Comparison of ENCODE assay signal across 24 cellular contexts in the genomic region with DNA sequence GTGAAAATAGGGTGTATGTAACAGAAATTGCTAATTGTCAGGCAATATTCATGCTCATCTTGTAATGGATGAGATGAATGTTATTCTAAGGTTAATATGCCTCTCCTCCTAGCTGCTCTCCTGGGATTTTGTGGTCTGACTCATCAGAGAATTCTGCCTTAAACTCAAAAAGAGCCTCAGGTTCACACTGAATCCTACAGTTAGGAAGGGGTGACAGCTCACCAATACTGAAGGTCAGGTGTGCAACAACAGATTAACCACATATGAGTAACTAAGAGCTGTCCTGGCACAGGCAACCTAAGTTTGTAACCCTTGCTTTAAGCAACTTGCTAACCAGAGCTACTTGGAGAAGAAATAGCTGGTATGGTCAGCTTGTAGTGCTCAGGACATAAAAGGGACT.
DNase-seq lines count a peak whose midpoint lies in the region; ATAC-seq and TF ChIP-seq lines count a peak whose summit lies in the region.
"Had no signal": no experiment of that assay in that cellular context is flagged by ENCODE, and none has a peak within 500 bp of the region (broad histone marks: within the 10 kb centered on the region; RNA-seq: fewer than 3 reads in every experiment).

No MANE protein-coding gene starts in this region.

- H3K9me3 ChIP-seq in left ventricle myocardium inferior (replicated peaks) = peaks cover 7% of the 10 kb centered on the region
- no peaks in the 10 kb centered on the region for H3K9me3 ChIP-seq in effector memory CD4-positive, alpha-beta T cell (ENCODE audit: control insufficient read depth, low read length)
- H3K9me3 ChIP-seq: A549 had no signal

- peak overlapping the region; percentile 47 for H3K27ac ChIP-seq in left ventricle myocardium inferior (replicated peaks)
- H3K27ac ChIP-seq in foreskin keratinocyte = no peak overlapping the region
- no peak overlapping the region for H3K27ac ChIP-seq in effector memory CD4-positive, alpha-beta T cell (ENCODE audit: insufficient read depth, low read length, poor library complexity, severe bottlenecking)
- H3K27ac ChIP-seq: A549, esophagus muscularis mucosa, PC-9 had no signal

- no peak for ATAC-seq in left ventricle myocardium superior
- ATAC-seq in foreskin keratinocyte = peak; percentile 87
- ATAC-seq in GM18909 (IDR thresholded peaks at IDR 0.05; ENCODE audit: poor library complexity, unreplicated experiment) = no peak
- ATAC-seq: A549; activated CD4-positive, CD25-positive, alpha-beta regulatory T cell treated with anti-CD3 and anti-CD28 coated beads, Interleukin-2, amount 50 U/mL, for 24 hours; activated CD8-positive, alpha-beta T cell treated with anti-CD3 and anti-CD28 coated beads for 36 hours; GM12878 had no signal

- peaks cover 58% of the 10 kb centered on the region for H3K4me1 ChIP-seq in left ventricle myocardium inferior
- no peaks in the 10 kb centered on the region for H3K4me1 ChIP-seq in foreskin keratinocyte
- H3K4me1 ChIP-seq in effector memory CD4-positive, alpha-beta T cell (ENCODE audit: control insufficient read depth, insufficient read depth, low read length, poor library complexity, severe bottlenecking) = no peaks in the 10 kb centered on the region
- H3K4me1 ChIP-seq: A549 had no signal

- DNase-seq in left ventricle myocardium inferior (no peak), left ventricle myocardium superior (no peak), SW480 (ENCODE audit: low spot score) (peak; percentile 1), foreskin keratinocyte (peak; percentile 63 to 87), NOMO-1 (lab: John Stamatoyannopoulos, UW; ENCODE audit: unreplicated experiment in 2 of 2) (no peak), DMS53 treated with DMSO at 0.1 percent for 48 hours (lab: John Stamatoyannopoulos, UW; ENCODE audit: unreplicated experiment) (no peak)
- DNase-seq in effector memory CD4-positive, alpha-beta T cell = no peak
- DNase-seq: activated CD8-positive, alpha-beta T cell treated with anti-CD3 and anti-CD28 coated beads for 36 hours; activated effector memory CD4-positive, alpha-beta T cell treated with Interleukin-2 at 50 U/mL for 16 hours; activated naive CD8-positive, alpha-beta T cell treated with anti-CD3 and anti-CD28 coated beads, Interleukin-2, amount 10 ng/mL, durations not matched to agents 7 days and 5 days; DND-41; islet precursor cell; KG1; NCI-H1694 treated with DMSO at 0.1 percent for 48 hours; NCI-H2227 treated with DMSO at 0.1 percent for 48 hours; SHP77 treated with DMSO at 0.1 percent for 48 hours; small intestine; stimulated activated CD4-positive, alpha-beta T cell treated with anti-CD3 and anti-CD28 coated beads, Interleukin-1b, Interleukin-23, amount 100 ng/mL, for 48 hours had no signal

- H3K27me3 ChIP-seq in left ventricle myocardium inferior (ENCODE audit: low read depth) (no peaks in the 10 kb centered on the region), foreskin keratinocyte (no peaks in the 10 kb centered on the region)
- H3K27me3 ChIP-seq in effector memory CD4-positive, alpha-beta T cell (replicated peaks; ENCODE audit: control insufficient read depth, insufficient read depth, low read length, poor library complexity, severe bottlenecking) = no peaks in the 10 kb centered on the region
- H3K27me3 ChIP-seq: esophagus muscularis mucosa had no signal

- TF ChIP-seq CTCF in left ventricle myocardium inferior (IDR thresholded peaks at IDR 0.05; ENCODE audit: borderline replicate concordance) = no peak
- no peak for TF ChIP-seq CTCF in foreskin keratinocyte (conservative IDR thresholded peaks at IDR 0.05)

- no peaks in the 10 kb centered on the region for H3K36me3 ChIP-seq in left ventricle myocardium inferior
- H3K36me3 ChIP-seq in effector memory CD4-positive, alpha-beta T cell (ENCODE audit: control insufficient read depth, insufficient read depth, low read length) = no peaks in the 10 kb centered on the region
- H3K36me3 ChIP-seq: esophagus muscularis mucosa had no signal

- no peak overlapping the region for H3K4me3 ChIP-seq in left ventricle myocardium inferior
- H3K4me3 ChIP-seq in effector memory CD4-positive, alpha-beta T cell (ENCODE audit: insufficient read depth, low read depth, low read length, poor library complexity, severe bottlenecking) = no peak overlapping the region
- H3K4me3 ChIP-seq: A549, esophagus muscularis mucosa, GM12878, PC-9 had no signal

- intact Hi-C loops in left ventricle myocardium inferior (cut with micrococcal nuclease) = no loop called here
- intact Hi-C loops in left ventricle myocardium superior (cut with micrococcal nuclease) = no loop called here

Comparison
In these comparisons a context has a peak if more than half of its experiments do, and no peak if none do; other contexts are left out.
1. DNase-seq: peak in SW480 (single experiment) and foreskin keratinocyte (2 of 2); none in left ventricle myocardium inferior (single experiment), left ventricle myocardium superior (single experiment), NOMO-1 (0 of 2), effector memory CD4-positive, alpha-beta T cell (0 of 3) and DMS53 treated with DMSO at 0.1 percent for 48 hours (single experiment).